ENCODE assay signal across 1 cellular context in genomic region chr5:1185652-1186350, GRCh38.
TF ChIP-seq lines count a peak whose summit lies in the region.

No MANE protein-coding gene starts in this region.

TF ChIP-seq in K562, 482 proteins besides CTCF, POLR2A, EP300 and RAD21 (continued from another document and continues in another):
- no peak; the same call in 1 of the 2 replicates for TF ChIP-seq PHF21A (IDR thresholded peaks at IDR 0.05; ENCODE audit: borderline replicate concordance, low read depth)
- no peak for TF ChIP-seq CHD7 (IDR thresholded peaks at IDR 0.05; ENCODE audit: low read depth, low read length)
- no peak for TF ChIP-seq BRCA1 (IDR thresholded peaks at IDR 0.05)
- no peak for TF ChIP-seq BRCA1 (CRISPR knock-in tag; IDR thresholded peaks at IDR 0.05)
- TF ChIP-seq KHSRP (IDR thresholded peaks at IDR 0.05): no peak
- no peak for TF ChIP-seq CHD4 (IDR thresholded peaks at IDR 0.05; ENCODE audit: insufficient read depth, insufficient replicate concordance, low read depth, low read length, poor library complexity, severe bottlenecking)
- TF ChIP-seq, protein P1, sequence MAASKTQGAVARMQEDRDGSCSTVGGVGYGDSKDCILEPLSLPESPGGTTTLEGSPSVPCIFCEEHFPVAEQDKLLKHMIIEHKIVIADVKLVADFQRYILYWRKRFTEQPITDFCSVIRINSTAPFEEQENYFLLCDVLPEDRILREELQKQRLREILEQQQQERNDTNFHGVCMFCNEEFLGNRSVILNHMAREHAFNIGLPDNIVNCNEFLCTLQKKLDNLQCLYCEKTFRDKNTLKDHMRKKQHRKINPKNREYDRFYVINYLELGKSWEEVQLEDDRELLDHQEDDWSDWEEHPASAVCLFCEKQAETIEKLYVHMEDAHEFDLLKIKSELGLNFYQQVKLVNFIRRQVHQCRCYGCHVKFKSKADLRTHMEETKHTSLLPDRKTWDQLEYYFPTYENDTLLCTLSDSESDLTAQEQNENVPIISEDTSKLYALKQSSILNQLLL (CRISPR knock-in tag; IDR thresholded peaks at IDR 0.05; ENCODE audit: borderline replicate concordance): no peak
- peak; percentile 85 for TF ChIP-seq NBN (IDR thresholded peaks at IDR 0.05; ENCODE audit: low read depth)
- TF ChIP-seq ZFP30 (CRISPR knock-in tag; IDR thresholded peaks at IDR 0.05; ENCODE audit: borderline replicate concordance): no peak
- TF ChIP-seq, protein P2, sequence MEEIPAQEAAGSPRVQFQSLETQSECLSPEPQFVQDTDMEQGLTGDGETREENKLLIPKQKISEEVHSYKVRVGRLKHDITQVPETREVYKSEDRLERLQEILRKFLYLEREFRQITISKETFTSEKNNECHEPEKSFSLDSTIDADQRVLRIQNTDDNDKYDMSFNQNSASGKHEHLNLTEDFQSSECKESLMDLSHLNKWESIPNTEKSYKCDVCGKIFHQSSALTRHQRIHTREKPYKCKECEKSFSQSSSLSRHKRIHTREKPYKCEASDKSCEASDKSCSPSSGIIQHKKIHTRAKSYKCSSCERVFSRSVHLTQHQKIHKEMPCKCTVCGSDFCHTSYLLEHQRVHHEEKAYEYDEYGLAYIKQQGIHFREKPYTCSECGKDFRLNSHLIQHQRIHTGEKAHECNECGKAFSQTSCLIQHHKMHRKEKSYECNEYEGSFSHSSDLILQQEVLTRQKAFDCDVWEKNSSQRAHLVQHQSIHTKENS (CRISPR knock-in tag; IDR thresholded peaks at IDR 0.05): no peak
- no peak; the same call in 1 of the 2 replicates for TF ChIP-seq JUN (IDR thresholded peaks at IDR 0.05; ENCODE audit: borderline replicate concordance, low read depth, low read length)
- TF ChIP-seq JUN (CRISPR knock-in tag; IDR thresholded peaks at IDR 0.05; ENCODE audit: borderline replicate concordance): peak; percentile 50; the same call in 1 of the 2 replicates
- peak; percentile 48; the same call in 1 of the 2 replicates for TF ChIP-seq ZNF24 (IDR thresholded peaks at IDR 0.05)
- TF ChIP-seq TAF7 (tag; IDR thresholded peaks at IDR 0.05): no peak
- no peak for TF ChIP-seq MLLT1 (IDR thresholded peaks at IDR 0.05)
- peak; percentile 91 for TF ChIP-seq MBD2 (IDR thresholded peaks at IDR 0.05; ENCODE audit: borderline replicate concordance, low read depth)
- no peak for TF ChIP-seq SRSF7 (optimal IDR thresholded peaks at IDR 0.05; ENCODE audit: low read depth, low read length)
- peak; percentile 96 for TF ChIP-seq SMAD4 (CRISPR knock-in tag; conservative IDR thresholded peaks at IDR 0.05)
- TF ChIP-seq CREM (IDR thresholded peaks at IDR 0.05; ENCODE audit: low read depth): peak; percentile 91
- no peak for TF ChIP-seq ZFPM2 (CRISPR knock-in tag; IDR thresholded peaks at IDR 0.05)
- peak; percentile 93 for TF ChIP-seq NFIC (IDR thresholded peaks at IDR 0.05)
- no peak for TF ChIP-seq DNMT1 (IDR thresholded peaks at IDR 0.05)
- peak; percentile 97 for TF ChIP-seq CBFA2T2 (conservative IDR thresholded peaks at IDR 0.05)
- no peak for TF ChIP-seq SUPT5H (IDR thresholded peaks at IDR 0.05)
- TF ChIP-seq ZNF436 (CRISPR knock-in tag; IDR thresholded peaks at IDR 0.05): no peak
- TF ChIP-seq, protein P3, sequence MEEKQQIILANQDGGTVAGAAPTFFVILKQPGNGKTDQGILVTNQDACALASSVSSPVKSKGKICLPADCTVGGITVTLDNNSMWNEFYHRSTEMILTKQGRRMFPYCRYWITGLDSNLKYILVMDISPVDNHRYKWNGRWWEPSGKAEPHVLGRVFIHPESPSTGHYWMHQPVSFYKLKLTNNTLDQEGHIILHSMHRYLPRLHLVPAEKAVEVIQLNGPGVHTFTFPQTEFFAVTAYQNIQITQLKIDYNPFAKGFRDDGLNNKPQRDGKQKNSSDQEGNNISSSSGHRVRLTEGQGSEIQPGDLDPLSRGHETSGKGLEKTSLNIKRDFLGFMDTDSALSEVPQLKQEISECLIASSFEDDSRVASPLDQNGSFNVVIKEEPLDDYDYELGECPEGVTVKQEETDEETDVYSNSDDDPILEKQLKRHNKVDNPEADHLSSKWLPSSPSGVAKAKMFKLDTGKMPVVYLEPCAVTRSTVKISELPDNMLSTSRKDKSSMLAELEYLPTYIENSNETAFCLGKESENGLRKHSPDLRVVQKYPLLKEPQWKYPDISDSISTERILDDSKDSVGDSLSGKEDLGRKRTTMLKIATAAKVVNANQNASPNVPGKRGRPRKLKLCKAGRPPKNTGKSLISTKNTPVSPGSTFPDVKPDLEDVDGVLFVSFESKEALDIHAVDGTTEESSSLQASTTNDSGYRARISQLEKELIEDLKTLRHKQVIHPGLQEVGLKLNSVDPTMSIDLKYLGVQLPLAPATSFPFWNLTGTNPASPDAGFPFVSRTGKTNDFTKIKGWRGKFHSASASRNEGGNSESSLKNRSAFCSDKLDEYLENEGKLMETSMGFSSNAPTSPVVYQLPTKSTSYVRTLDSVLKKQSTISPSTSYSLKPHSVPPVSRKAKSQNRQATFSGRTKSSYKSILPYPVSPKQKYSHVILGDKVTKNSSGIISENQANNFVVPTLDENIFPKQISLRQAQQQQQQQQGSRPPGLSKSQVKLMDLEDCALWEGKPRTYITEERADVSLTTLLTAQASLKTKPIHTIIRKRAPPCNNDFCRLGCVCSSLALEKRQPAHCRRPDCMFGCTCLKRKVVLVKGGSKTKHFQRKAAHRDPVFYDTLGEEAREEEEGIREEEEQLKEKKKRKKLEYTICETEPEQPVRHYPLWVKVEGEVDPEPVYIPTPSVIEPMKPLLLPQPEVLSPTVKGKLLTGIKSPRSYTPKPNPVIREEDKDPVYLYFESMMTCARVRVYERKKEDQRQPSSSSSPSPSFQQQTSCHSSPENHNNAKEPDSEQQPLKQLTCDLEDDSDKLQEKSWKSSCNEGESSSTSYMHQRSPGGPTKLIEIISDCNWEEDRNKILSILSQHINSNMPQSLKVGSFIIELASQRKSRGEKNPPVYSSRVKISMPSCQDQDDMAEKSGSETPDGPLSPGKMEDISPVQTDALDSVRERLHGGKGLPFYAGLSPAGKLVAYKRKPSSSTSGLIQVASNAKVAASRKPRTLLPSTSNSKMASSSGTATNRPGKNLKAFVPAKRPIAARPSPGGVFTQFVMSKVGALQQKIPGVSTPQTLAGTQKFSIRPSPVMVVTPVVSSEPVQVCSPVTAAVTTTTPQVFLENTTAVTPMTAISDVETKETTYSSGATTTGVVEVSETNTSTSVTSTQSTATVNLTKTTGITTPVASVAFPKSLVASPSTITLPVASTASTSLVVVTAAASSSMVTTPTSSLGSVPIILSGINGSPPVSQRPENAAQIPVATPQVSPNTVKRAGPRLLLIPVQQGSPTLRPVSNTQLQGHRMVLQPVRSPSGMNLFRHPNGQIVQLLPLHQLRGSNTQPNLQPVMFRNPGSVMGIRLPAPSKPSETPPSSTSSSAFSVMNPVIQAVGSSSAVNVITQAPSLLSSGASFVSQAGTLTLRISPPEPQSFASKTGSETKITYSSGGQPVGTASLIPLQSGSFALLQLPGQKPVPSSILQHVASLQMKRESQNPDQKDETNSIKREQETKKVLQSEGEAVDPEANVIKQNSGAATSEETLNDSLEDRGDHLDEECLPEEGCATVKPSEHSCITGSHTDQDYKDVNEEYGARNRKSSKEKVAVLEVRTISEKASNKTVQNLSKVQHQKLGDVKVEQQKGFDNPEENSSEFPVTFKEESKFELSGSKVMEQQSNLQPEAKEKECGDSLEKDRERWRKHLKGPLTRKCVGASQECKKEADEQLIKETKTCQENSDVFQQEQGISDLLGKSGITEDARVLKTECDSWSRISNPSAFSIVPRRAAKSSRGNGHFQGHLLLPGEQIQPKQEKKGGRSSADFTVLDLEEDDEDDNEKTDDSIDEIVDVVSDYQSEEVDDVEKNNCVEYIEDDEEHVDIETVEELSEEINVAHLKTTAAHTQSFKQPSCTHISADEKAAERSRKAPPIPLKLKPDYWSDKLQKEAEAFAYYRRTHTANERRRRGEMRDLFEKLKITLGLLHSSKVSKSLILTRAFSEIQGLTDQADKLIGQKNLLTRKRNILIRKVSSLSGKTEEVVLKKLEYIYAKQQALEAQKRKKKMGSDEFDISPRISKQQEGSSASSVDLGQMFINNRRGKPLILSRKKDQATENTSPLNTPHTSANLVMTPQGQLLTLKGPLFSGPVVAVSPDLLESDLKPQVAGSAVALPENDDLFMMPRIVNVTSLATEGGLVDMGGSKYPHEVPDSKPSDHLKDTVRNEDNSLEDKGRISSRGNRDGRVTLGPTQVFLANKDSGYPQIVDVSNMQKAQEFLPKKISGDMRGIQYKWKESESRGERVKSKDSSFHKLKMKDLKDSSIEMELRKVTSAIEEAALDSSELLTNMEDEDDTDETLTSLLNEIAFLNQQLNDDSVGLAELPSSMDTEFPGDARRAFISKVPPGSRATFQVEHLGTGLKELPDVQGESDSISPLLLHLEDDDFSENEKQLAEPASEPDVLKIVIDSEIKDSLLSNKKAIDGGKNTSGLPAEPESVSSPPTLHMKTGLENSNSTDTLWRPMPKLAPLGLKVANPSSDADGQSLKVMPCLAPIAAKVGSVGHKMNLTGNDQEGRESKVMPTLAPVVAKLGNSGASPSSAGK (IDR thresholded peaks at IDR 0.05): no peak; the same call in 1 of the 2 replicates
- peak; percentile 93 for TF ChIP-seq HDAC3 (IDR thresholded peaks at IDR 0.05; ENCODE audit: borderline replicate concordance, partially characterized antibody)
- peak; percentile 87 for TF ChIP-seq DACH1 (IDR thresholded peaks at IDR 0.05; ENCODE audit: partially characterized antibody)
- peak; percentile 71 for TF ChIP-seq ZBTB17 (CRISPR knock-in tag; IDR thresholded peaks at IDR 0.05)
- 0 out of 2 replicates have a peak, but pooled peaks have one; percentile 23 for TF ChIP-seq ZNF274 (IDR thresholded peaks at IDR 0.05; ENCODE audit: borderline replicate concordance, low read depth, low read length)
